In genomic region chr18:77101410-77102245, GRCh38 we compare ENCODE assay signal across 8 cellular contexts. TPM values are rescaled to one million over a fixed set of nuclear protein-coding genes. Genes with fewer than 3 reads are reported as not detected.
DNase-seq lines count a peak whose midpoint lies in the region; ATAC-seq and TF ChIP-seq lines count a peak whose summit lies in the region.

No MANE protein-coding gene starts in this region.

- H3K27ac Mint-ChIP-seq in activated T-helper 1 cell treated with anti-CD3 and anti-CD28 coated beads, Interleukin-12 subunit alpha, Interleukin-12 subunit beta, Interleukin-2, Interleukin-4 antibody, amounts not matched to agents 30 ng/mL and 10 ng/mL and 1 ng/mL, durations not matched to agents 14 hours and 24 hours and 36 hours = peak overlapping the region; percentile 95

- no peaks in the 10 kb centered on the region for H3K9me3 Mint-ChIP-seq in activated T-helper 1 cell treated with anti-CD3 and anti-CD28 coated beads, Interleukin-12 subunit alpha, Interleukin-12 subunit beta, Interleukin-2, Interleukin-4 antibody, amounts not matched to agents 30 ng/mL and 10 ng/mL and 1 ng/mL, durations not matched to agents 14 hours and 24 hours and 36 hours

- in situ Hi-C loops in GM13977 (cut with MboI; ENCODE audit: low pct_unique_long_range_greater_than_20kb, low sequenced_read_pairs, unreplicated experiment) = no loop called here

- TF ChIP-seq POLR2A in NB4 (IDR thresholded peaks at IDR 0.05; ENCODE audit: extremely low read depth, insufficient read length) = peak; percentile 20

- DNase-seq in GM13977 (ENCODE audit: low spot score) (peak; percentile 59), NB4 (ENCODE audit: low read depth) (peak; percentile 97), glomerular visceral epithelial cell (ENCODE audit: extremely low spot score) (peak; percentile 97), sciatic nerve (ENCODE audit: low spot score) (peak; percentile 86), hippocampal formation (lab: John Stamatoyannopoulos, UW) (no peak), KG1 (lab: John Stamatoyannopoulos, UW) (no peak)
- peak; percentile 31 for DNase-seq in activated T-helper 1 cell treated with anti-CD3 and anti-CD28 coated beads, Interleukin-12 subunit alpha, Interleukin-12 subunit beta, Interleukin-2, Interleukin-4 antibody, amounts not matched to agents 30 ng/mL and 10 ng/mL and 1 ng/mL, durations not matched to agents 14 hours and 24 hours and 36 hours (ENCODE audit: low spot score)

- peak overlapping the region; percentile 83 for H3K4me3 Mint-ChIP-seq in activated T-helper 1 cell treated with anti-CD3 and anti-CD28 coated beads, Interleukin-12 subunit alpha, Interleukin-12 subunit beta, Interleukin-2, Interleukin-4 antibody, amounts not matched to agents 30 ng/mL and 10 ng/mL and 1 ng/mL, durations not matched to agents 14 hours and 24 hours and 36 hours

- intact Hi-C loops in activated T-helper 1 cell treated with anti-CD3 and anti-CD28 coated beads, Interleukin-12 subunit alpha, Interleukin-12 subunit beta, Interleukin-2, Interleukin-4 antibody, amounts not matched to agents 30 ng/mL and 10 ng/mL and 1 ng/mL, durations not matched to agents 14 hours and 24 hours and 36 hours (cut with micrococcal nuclease) = loop anchor here (1.0 to 10.0 kb wide), 13 partner anchors 25 to 726 kb away; partner anchors contain the start of gene ZNF236
- intact Hi-C loops in sciatic nerve (cut with DNase I) = no loop called here

- peaks cover 50% of the 10 kb centered on the region for H3K36me3 Mint-ChIP-seq in activated T-helper 1 cell treated with anti-CD3 and anti-CD28 coated beads, Interleukin-12 subunit alpha, Interleukin-12 subunit beta, Interleukin-2, Interleukin-4 antibody, amounts not matched to agents 30 ng/mL and 10 ng/mL and 1 ng/mL, durations not matched to agents 14 hours and 24 hours and 36 hours (ENCODE audit: low read depth)

- TF ChIP-seq CTCF in GM13977 (IDR thresholded peaks at IDR 0.05; ENCODE audit: extremely low read depth, insufficient read depth, missing control alignments) (no peak), NB4 (IDR thresholded peaks at IDR 0.05; ENCODE audit: low read depth, low read length) (no peak)

- H3K4me3 ChIP-seq in NB4 (ENCODE audit: low read depth, low read length) = peak overlapping the region; percentile 48

- H3K27me3 Mint-ChIP-seq in activated T-helper 1 cell treated with anti-CD3 and anti-CD28 coated beads, Interleukin-12 subunit alpha, Interleukin-12 subunit beta, Interleukin-2, Interleukin-4 antibody, amounts not matched to agents 30 ng/mL and 10 ng/mL and 1 ng/mL, durations not matched to agents 14 hours and 24 hours and 36 hours (ENCODE audit: insufficient read depth) = no peaks in the 10 kb centered on the region

- peak; percentile 33 for ATAC-seq in HG02610 (IDR thresholded peaks at IDR 0.05; ENCODE audit: unreplicated experiment)
- ATAC-seq in sciatic nerve = peak; percentile 74

- peaks cover 96% of the 10 kb centered on the region for H3K4me1 Mint-ChIP-seq in activated T-helper 1 cell treated with anti-CD3 and anti-CD28 coated beads, Interleukin-12 subunit alpha, Interleukin-12 subunit beta, Interleukin-2, Interleukin-4 antibody, amounts not matched to agents 30 ng/mL and 10 ng/mL and 1 ng/mL, durations not matched to agents 14 hours and 24 hours and 36 hours (ENCODE audit: low read depth)

RNA-seq across cellular contexts. Expression of gene MBP, which starts 31.0 kb away (rescaled TPM):
- total RNA-seq in activated T-helper 1 cell treated with anti-CD3 and anti-CD28 coated beads, Interleukin-12 subunit alpha, Interleukin-12 subunit beta, Interleukin-2, Interleukin-4 antibody, amounts not matched to agents 30 ng/mL and 10 ng/mL and 1 ng/mL, durations not matched to agents 14 hours and 24 hours and 36 hours = 57.3 and 63.6 TPM in 2 replicates
- total RNA-seq in sciatic nerve = 2,463 TPM

Comparison
In these comparisons a context has a peak if more than half of its experiments do, and no peak if none do; other contexts are left out.
1. DNase-seq: peak in GM13977 (single experiment), NB4 (single experiment), activated T-helper 1 cell treated with anti-CD3 and anti-CD28 coated beads, Interleukin-12 subunit alpha, Interleukin-12 subunit beta, Interleukin-2, Interleukin-4 antibody, amounts not matched to agents 30 ng/mL and 10 ng/mL and 1 ng/mL, durations not matched to agents 14 hours and 24 hours and 36 hours (single experiment), glomerular visceral epithelial cell (single experiment) and sciatic nerve (single experiment); none in hippocampal formation (0 of 2) and KG1 (single experiment).
2. RNA of gene MBP, which starts 31.0 kb away (total RNA-seq): 2,463 TPM in sciatic nerve (single experiment); 57.3 to 63.6 TPM in activated T-helper 1 cell treated with anti-CD3 and anti-CD28 coated beads, Interleukin-12 subunit alpha, Interleukin-12 subunit beta, Interleukin-2, Interleukin-4 antibody, amounts not matched to agents 30 ng/mL and 10 ng/mL and 1 ng/mL, durations not matched to agents 14 hours and 24 hours and 36 hours; every median in the first group is over 10 times any median in the second.